ENCODE assay signal across 1 cellular context in genomic region chr2:213069531-213069930, GRCh38.
TF ChIP-seq lines count a peak whose summit lies in the region.

No MANE protein-coding gene starts in this region.

TF ChIP-seq in IMR-90, 13 proteins besides CTCF, POLR2A, EP300 and RAD21 (continued from another document):
- TF ChIP-seq MAFK (IDR thresholded peaks at IDR 0.05; ENCODE audit: low read depth, low read length) (no peak), RFX5 (IDR thresholded peaks at IDR 0.05; ENCODE audit: low read depth, low read length) (no peak), RCOR1 (IDR thresholded peaks at IDR 0.05; ENCODE audit: insufficient replicate concordance, low read length) (no peak), SMC3 (IDR thresholded peaks at IDR 0.05; ENCODE audit: low read depth, low read length) (no peak), FOS (IDR thresholded peaks at IDR 0.05; ENCODE audit: low read depth, low read length) (no peak), BHLHE40 (IDR thresholded peaks at IDR 0.05; ENCODE audit: low read depth, low read length) (no peak), MXI1 (IDR thresholded peaks at IDR 0.05; ENCODE audit: borderline replicate concordance, low read depth, low read length) (no peak), CHD1 (IDR thresholded peaks at IDR 0.05; ENCODE audit: low read depth, low read length) (no peak), ELK1 (IDR thresholded peaks at IDR 0.05; ENCODE audit: borderline replicate concordance, low read depth, low read length) (no peak), CEBPB (IDR thresholded peaks at IDR 0.05; ENCODE audit: low read depth, low read length) (no peak), USF2 (IDR thresholded peaks at IDR 0.05; ENCODE audit: low read depth, low read length) (no peak)
